1 cellular context compared by ENCODE assay signal in the genomic region with DNA sequence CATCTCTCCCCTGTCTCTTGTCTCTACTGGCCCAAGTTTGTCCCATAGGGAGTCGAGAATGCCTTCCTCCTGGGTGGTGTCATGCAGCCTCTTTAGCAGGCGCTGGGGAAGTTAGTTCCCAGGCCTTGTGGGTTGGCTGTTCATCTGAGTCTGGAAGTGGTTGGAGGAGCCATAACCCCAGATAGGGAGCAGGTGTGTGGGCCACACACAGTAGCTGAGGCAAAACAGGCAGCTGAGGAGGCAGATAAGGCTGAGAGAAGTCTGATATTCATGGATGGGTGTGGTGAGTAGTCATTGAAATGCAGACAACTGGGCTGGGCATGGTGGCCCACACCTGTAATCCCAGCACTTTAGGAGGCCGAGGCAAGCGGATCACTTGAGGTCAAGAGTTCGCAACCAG.
TF ChIP-seq lines count a peak whose summit lies in the region.

No MANE protein-coding gene starts in this region.

TF ChIP-seq in IMR-90, 13 proteins besides CTCF, POLR2A, EP300 and RAD21:
- TF ChIP-seq CEBPB (IDR thresholded peaks at IDR 0.05; ENCODE audit: low read depth, low read length) (no peak), FOS (IDR thresholded peaks at IDR 0.05; ENCODE audit: low read depth, low read length) (no peak), MAZ (IDR thresholded peaks at IDR 0.05; ENCODE audit: borderline replicate concordance, low read depth, low read length) (no peak), CHD1 (IDR thresholded peaks at IDR 0.05; ENCODE audit: low read depth, low read length) (no peak), RCOR1 (IDR thresholded peaks at IDR 0.05; ENCODE audit: insufficient replicate concordance, low read length) (no peak), NFE2L2 (IDR thresholded peaks at IDR 0.05; ENCODE audit: low read depth, low read length) (no peak), MXI1 (IDR thresholded peaks at IDR 0.05; ENCODE audit: borderline replicate concordance, low read depth, low read length) (no peak), BHLHE40 (IDR thresholded peaks at IDR 0.05; ENCODE audit: low read depth, low read length) (no peak), RFX5 (IDR thresholded peaks at IDR 0.05; ENCODE audit: low read depth, low read length) (no peak), SMC3 (IDR thresholded peaks at IDR 0.05; ENCODE audit: low read depth, low read length) (no peak), MAFK (IDR thresholded peaks at IDR 0.05; ENCODE audit: low read depth, low read length) (no peak)
- TF ChIP-seq, protein P1, sequence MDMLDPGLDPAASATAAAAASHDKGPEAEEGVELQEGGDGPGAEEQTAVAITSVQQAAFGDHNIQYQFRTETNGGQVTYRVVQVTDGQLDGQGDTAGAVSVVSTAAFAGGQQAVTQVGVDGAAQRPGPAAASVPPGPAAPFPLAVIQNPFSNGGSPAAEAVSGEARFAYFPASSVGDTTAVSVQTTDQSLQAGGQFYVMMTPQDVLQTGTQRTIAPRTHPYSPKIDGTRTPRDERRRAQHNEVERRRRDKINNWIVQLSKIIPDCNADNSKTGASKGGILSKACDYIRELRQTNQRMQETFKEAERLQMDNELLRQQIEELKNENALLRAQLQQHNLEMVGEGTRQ (IDR thresholded peaks at IDR 0.05; ENCODE audit: low read depth, low read length) = no peak
- TF ChIP-seq, protein P2, sequence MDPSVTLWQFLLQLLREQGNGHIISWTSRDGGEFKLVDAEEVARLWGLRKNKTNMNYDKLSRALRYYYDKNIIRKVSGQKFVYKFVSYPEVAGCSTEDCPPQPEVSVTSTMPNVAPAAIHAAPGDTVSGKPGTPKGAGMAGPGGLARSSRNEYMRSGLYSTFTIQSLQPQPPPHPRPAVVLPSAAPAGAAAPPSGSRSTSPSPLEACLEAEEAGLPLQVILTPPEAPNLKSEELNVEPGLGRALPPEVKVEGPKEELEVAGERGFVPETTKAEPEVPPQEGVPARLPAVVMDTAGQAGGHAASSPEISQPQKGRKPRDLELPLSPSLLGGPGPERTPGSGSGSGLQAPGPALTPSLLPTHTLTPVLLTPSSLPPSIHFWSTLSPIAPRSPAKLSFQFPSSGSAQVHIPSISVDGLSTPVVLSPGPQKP (IDR thresholded peaks at IDR 0.05; ENCODE audit: borderline replicate concordance, low read depth, low read length) = no peak
